In genomic region chr9:13027834-13028233, GRCh38 we compare ENCODE assay signal across 17 cellular contexts.
DNase-seq lines count a peak whose midpoint lies in the region; ATAC-seq and TF ChIP-seq lines count a peak whose summit lies in the region.
"Had no signal": no experiment of that assay in that cellular context is flagged by ENCODE, and none has a peak within 500 bp of the region (broad histone marks: within the 10 kb centered on the region; RNA-seq: fewer than 3 reads in every experiment).

No MANE protein-coding gene starts in this region.

- no peak overlapping the region for H2AFZ ChIP-seq in osteoblast (ENCODE audit: low read length)
- H2AFZ ChIP-seq: GM23248 had no signal

- no peak overlapping the region for H3K27ac ChIP-seq in osteoblast (ENCODE audit: low read depth, low read length)
- H3K27ac ChIP-seq: 22Rv1, A549, BLaER1, GM23248 had no signal

- no peak overlapping the region for H3K4me2 ChIP-seq in osteoblast (ENCODE audit: insufficient read depth, low read length)
- H3K4me2 ChIP-seq: A549, BLaER1 had no signal

- no peaks in the 10 kb centered on the region for H3K36me3 ChIP-seq in osteoblast (ENCODE audit: insufficient read depth, low read length)
- H3K36me3 ChIP-seq: BLaER1, HAP-1 had no signal

- H3K4me1 ChIP-seq in osteoblast (ENCODE audit: insufficient read depth, low read length): no peaks in the 10 kb centered on the region
- H3K4me1 ChIP-seq: BLaER1, HAP-1 had no signal

- no peaks in the 10 kb centered on the region for H3K79me2 ChIP-seq in osteoblast (ENCODE audit: insufficient read depth, low read length)

- no peaks in the 10 kb centered on the region for H4K20me1 ChIP-seq in osteoblast (ENCODE audit: insufficient read depth, low read length)
- H4K20me1 ChIP-seq: BLaER1 had no signal

- H3K27me3 ChIP-seq in osteoblast (ENCODE audit: insufficient read depth, low read length): no peaks in the 10 kb centered on the region
- H3K27me3 ChIP-seq: BLaER1 had no signal

- H3K9me3 ChIP-seq in osteoblast (ENCODE audit: low read depth, low read length): peaks cover 2% of the 10 kb centered on the region
- H3K9me3 ChIP-seq: A549, BLaER1, HAP-1 had no signal

- H3K4me3 ChIP-seq in fibroblast of the aortic adventitia (ENCODE audit: low read depth, low read length): no peak overlapping the region
- H3K4me3 ChIP-seq in osteoblast (ENCODE audit: insufficient read depth, low read length): no peak overlapping the region
- H3K4me3 ChIP-seq: A549, BLaER1, GM12878, GM23248, HAP-1 had no signal

- DNase-seq in NCI-H1694 treated with DMSO at 0.1 percent for 48 hours (lab: John Stamatoyannopoulos, UW) (peak; percentile 6), NCI-H1694 (lab: John Stamatoyannopoulos, UW) (no peak), fibroblast of the aortic adventitia (ENCODE audit: low read depth) (peak; percentile 67), osteoblast (ENCODE audit: insufficient read length, low spot score, missing footprints) (peak; percentile 13), cerebellum (ENCODE audit: low spot score) (no peak), activated gamma-delta T cell (lab: John Stamatoyannopoulos, UW) (no peak)
- DNase-seq: Calu3; CD8-positive, alpha-beta T cell; DMS79 treated with DMSO at 0.1 percent for 48 hours; GF-D8; GM23248 had no signal

- no peak for ATAC-seq in GM19351 (IDR thresholded peaks at IDR 0.05; ENCODE audit: unreplicated experiment)
- ATAC-seq: A549; CD8-positive, alpha-beta T cell; GM12878 had no signal

- TF ChIP-seq CTCF in fibroblast of the aortic adventitia (IDR thresholded peaks at IDR 0.05; ENCODE audit: insufficient read depth, low read length) (no peak), osteoblast (IDR thresholded peaks at IDR 0.05; ENCODE audit: extremely low read depth, low read depth, low read length) (no peak)

Comparison
In these comparisons a context has a peak if more than half of its experiments do, and no peak if none do; other contexts are left out.
1. DNase-seq: peak in NCI-H1694 treated with DMSO at 0.1 percent for 48 hours (single experiment), fibroblast of the aortic adventitia (single experiment) and osteoblast (single experiment); none in NCI-H1694 (single experiment), cerebellum (single experiment) and activated gamma-delta T cell (single experiment).